ENCODE assay signal across 28 cellular contexts in the genomic region with DNA sequence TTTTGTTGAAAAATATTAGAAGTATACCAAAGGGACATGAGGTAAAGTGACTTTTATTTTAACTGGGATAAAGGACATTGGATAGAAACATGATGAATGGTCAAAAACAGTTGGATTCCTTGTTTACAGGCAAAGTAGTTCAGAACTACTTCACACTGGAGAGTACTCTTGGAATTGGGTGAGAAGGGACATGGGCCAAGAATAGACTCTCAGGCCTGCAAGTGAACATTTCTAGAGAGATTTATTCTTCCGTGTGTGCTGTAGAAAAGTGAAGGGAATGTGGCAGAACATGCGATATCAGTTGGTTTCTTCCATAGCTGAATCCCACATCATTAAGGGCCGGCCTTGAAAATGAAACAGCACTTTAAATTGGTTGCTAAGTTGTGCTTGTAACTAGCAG.
"Had no signal": no experiment of that assay in that cellular context is flagged by ENCODE, and none has a peak within 500 bp of the region (broad histone marks: within the 10 kb centered on the region; RNA-seq: fewer than 3 reads in every experiment).

No MANE protein-coding gene starts in this region.

- H3K36me3 ChIP-seq: ascending aorta had no signal

- H3K4me3 ChIP-seq: ascending aorta, coronary artery, dorsolateral prefrontal cortex had no signal

- H3K4me3 Mint-ChIP-seq: activated CD4-positive, alpha-beta T cell treated with anti-CD3 and anti-CD28 coated beads for 36 hours; activated CD4-positive, alpha-beta T cell treated with anti-CD3 and anti-CD28 coated beads, Interleukin-2, amount 10 ng/mL, durations not matched to agents 24 days and 14 days; activated CD8-positive, alpha-beta T cell treated with anti-CD3 and anti-CD28 coated beads for 36 hours; activated naive CD4-positive, alpha-beta T cell treated with anti-CD3 and anti-CD28 coated beads for 36 hours; activated naive CD4-positive, alpha-beta T cell treated with anti-CD3 and anti-CD28 coated beads, Interleukin-2, amount 50 U/mL, for 24 hours; activated naive CD8-positive, alpha-beta T cell treated with anti-CD3 and anti-CD28 coated beads for 36 hours; activated naive CD8-positive, alpha-beta T cell treated with anti-CD3 and anti-CD28 coated beads, Interleukin-2, amount 50 U/mL, for 24 hours; activated T-helper 1 cell treated with anti-CD3 and anti-CD28 coated beads, Interleukin-12 subunit alpha, Interleukin-12 subunit beta, Interleukin-2, Interleukin-4 antibody, amounts not matched to agents 30 ng/mL and 10 ng/mL and 1 ng/mL, durations not matched to agents 14 hours and 24 hours and 36 hours; brain; central memory CD8-positive, alpha-beta T cell; dendritic cell treated with granulocyte-macrophage colony-stimulating factor and Interleukin-4, amounts not matched to agents 40 ng/mL and 50 ng/mL, for 4 days; endodermal cell had no signal

- H3K36me3 Mint-ChIP-seq: activated naive CD4-positive, alpha-beta T cell treated with anti-CD3 and anti-CD28 coated beads, Interleukin-2, amount 50 U/mL, for 24 hours; activated naive CD8-positive, alpha-beta T cell treated with anti-CD3 and anti-CD28 coated beads for 36 hours; brain had no signal

- H3K4me1 ChIP-seq: ascending aorta had no signal

- H3K27ac Mint-ChIP-seq: activated CD4-positive, alpha-beta T cell treated with anti-CD3 and anti-CD28 coated beads for 36 hours; activated CD4-positive, alpha-beta T cell treated with anti-CD3 and anti-CD28 coated beads, Interleukin-2, amount 10 ng/mL, durations not matched to agents 24 days and 14 days; activated CD8-positive, alpha-beta T cell treated with anti-CD3 and anti-CD28 coated beads for 36 hours; activated naive CD4-positive, alpha-beta T cell treated with anti-CD3 and anti-CD28 coated beads for 36 hours; activated naive CD4-positive, alpha-beta T cell treated with anti-CD3 and anti-CD28 coated beads, Interleukin-2, amount 50 U/mL, for 24 hours; activated naive CD8-positive, alpha-beta T cell treated with anti-CD3 and anti-CD28 coated beads for 36 hours; activated naive CD8-positive, alpha-beta T cell treated with anti-CD3 and anti-CD28 coated beads, Interleukin-2, amount 50 U/mL, for 24 hours; activated T-helper 1 cell treated with anti-CD3 and anti-CD28 coated beads, Interleukin-12 subunit alpha, Interleukin-12 subunit beta, Interleukin-2, Interleukin-4 antibody, amounts not matched to agents 30 ng/mL and 10 ng/mL and 1 ng/mL, durations not matched to agents 14 hours and 24 hours and 36 hours; activated T-helper 2 cell treated with anti-CD3 and anti-CD28 coated beads, Interferon-gamma antibody, Interleukin-2, Interleukin-4, amounts not matched to agents 10 μg/mL and 5 μg/mL and 100 μg/mL, durations not matched to agents 14 hours and 24 hours and 36 hours; brain; dendritic cell treated with granulocyte-macrophage colony-stimulating factor and Interleukin-4, amounts not matched to agents 40 ng/mL and 50 ng/mL, for 4 days; endodermal cell had no signal

- H3K27me3 Mint-ChIP-seq: activated CD4-positive, alpha-beta T cell treated with anti-CD3 and anti-CD28 coated beads for 36 hours; activated CD8-positive, alpha-beta T cell treated with anti-CD3 and anti-CD28 coated beads for 36 hours; activated naive CD4-positive, alpha-beta T cell treated with anti-CD3 and anti-CD28 coated beads, Interleukin-2, amount 50 U/mL, for 24 hours; activated naive CD8-positive, alpha-beta T cell treated with anti-CD3 and anti-CD28 coated beads, Interleukin-2, amount 50 U/mL, for 24 hours; brain; central memory CD8-positive, alpha-beta T cell; dendritic cell treated with granulocyte-macrophage colony-stimulating factor and Interleukin-4, amounts not matched to agents 40 ng/mL and 50 ng/mL, for 4 days had no signal

- H3K27ac ChIP-seq: ascending aorta, coronary artery, dorsolateral prefrontal cortex had no signal

- H3K9me3 ChIP-seq: ascending aorta had no signal

- H3K27me3 ChIP-seq: ascending aorta, dorsolateral prefrontal cortex had no signal

- H3K4me1 Mint-ChIP-seq: activated CD4-positive, alpha-beta T cell treated with anti-CD3 and anti-CD28 coated beads for 36 hours; activated CD4-positive, alpha-beta T cell treated with anti-CD3 and anti-CD28 coated beads, Interleukin-2, amount 10 ng/mL, durations not matched to agents 24 days and 14 days; activated naive CD4-positive, alpha-beta T cell treated with anti-CD3 and anti-CD28 coated beads, Interleukin-2, amount 50 U/mL, for 24 hours; activated naive CD8-positive, alpha-beta T cell treated with anti-CD3 and anti-CD28 coated beads for 36 hours; activated naive CD8-positive, alpha-beta T cell treated with anti-CD3 and anti-CD28 coated beads, Interleukin-2, amount 50 U/mL, for 24 hours; brain; central memory CD8-positive, alpha-beta T cell; endodermal cell had no signal

- ATAC-seq: activated CD4-positive, alpha-beta T cell treated with anti-CD3 and anti-CD28 coated beads for 36 hours; activated CD8-positive, alpha-beta T cell treated with anti-CD3 and anti-CD28 coated beads for 36 hours; activated naive CD8-positive, alpha-beta T cell treated with anti-CD3 and anti-CD28 coated beads, Interleukin-2, amount 50 U/mL, for 24 hours; esophagus mucosa had no signal

- H3K9me3 Mint-ChIP-seq: activated CD4-positive, alpha-beta T cell treated with anti-CD3 and anti-CD28 coated beads, Interleukin-2, amount 10 ng/mL, durations not matched to agents 24 days and 14 days; activated CD8-positive, alpha-beta T cell treated with anti-CD3 and anti-CD28 coated beads for 36 hours; activated naive CD4-positive, alpha-beta T cell treated with anti-CD3 and anti-CD28 coated beads for 36 hours; activated naive CD8-positive, alpha-beta T cell treated with anti-CD3 and anti-CD28 coated beads for 36 hours; activated T-helper 1 cell treated with anti-CD3 and anti-CD28 coated beads, Interleukin-12 subunit alpha, Interleukin-12 subunit beta, Interleukin-2, Interleukin-4 antibody, amounts not matched to agents 30 ng/mL and 10 ng/mL and 1 ng/mL, durations not matched to agents 14 hours and 24 hours and 36 hours; activated T-helper 2 cell treated with anti-CD3 and anti-CD28 coated beads, Interferon-gamma antibody, Interleukin-2, Interleukin-4, amounts not matched to agents 10 μg/mL and 5 μg/mL and 100 μg/mL, durations not matched to agents 14 hours and 24 hours and 36 hours; dendritic cell treated with granulocyte-macrophage colony-stimulating factor and Interleukin-4, amounts not matched to agents 40 ng/mL and 50 ng/mL, for 4 days; endodermal cell had no signal

- DNase-seq: activated CD4-positive, alpha-beta T cell treated with anti-CD3 and anti-CD28 coated beads for 36 hours; activated CD4-positive, alpha-beta T cell treated with anti-CD3 and anti-CD28 coated beads, Interleukin-2, amount 10 ng/mL, durations not matched to agents 24 days and 14 days; activated CD4-positive, alpha-beta T cell treated with anti-CD3 and anti-CD28 coated beads, Interleukin-2, amount 50 U/mL, for 48 hours; activated CD4-positive, CD25-positive, alpha-beta regulatory T cell; activated CD4-positive, CD25-positive, alpha-beta regulatory T cell treated with anti-CD3 and anti-CD28 coated beads, Interleukin-2, amount 50 U/mL, for 72 hours; activated CD8-positive, alpha-beta memory T cell treated with anti-CD3 and anti-CD28 coated beads for 24 hours; activated CD8-positive, alpha-beta memory T cell treated with anti-CD3 and anti-CD28 coated beads, Interleukin-2, amount 50 U/mL, for 4 hours; activated CD8-positive, alpha-beta T cell treated with anti-CD3 and anti-CD28 coated beads for 36 hours; activated effector memory CD4-positive, alpha-beta T cell treated with anti-CD3 and anti-CD28 coated beads, Interleukin-2, amount 50 U/mL, for 16 hours; activated naive CD4-positive, alpha-beta T cell treated with anti-CD3 and anti-CD28 coated beads for 36 hours; activated naive CD8-positive, alpha-beta T cell treated with anti-CD3 and anti-CD28 coated beads for 36 hours; activated naive CD8-positive, alpha-beta T cell treated with anti-CD3 and anti-CD28 coated beads, Interleukin-2, amount 50 U/mL, for 24 hours; activated T-cell treated with anti-CD3 and anti-CD28 coated beads, Interleukin-2, amount 50 U/mL, for 1 hour; activated T-cell treated with anti-CD3 and anti-CD28 coated beads, Interleukin-2, amount 50 U/mL, for 48 hours; dorsolateral prefrontal cortex; effector memory CD4-positive, alpha-beta T cell; endodermal cell; head of caudate nucleus; T-helper 2 cell had no signal
